In genomic region chr1:67883069-67883468, GRCh38 we compare ENCODE assay signal across 19 cellular contexts. TPM values are rescaled to one million over a fixed set of nuclear protein-coding genes. Genes with fewer than 3 reads are reported as not detected.
DNase-seq lines count a peak whose midpoint lies in the region; ATAC-seq and TF ChIP-seq lines count a peak whose summit lies in the region.
"Had no signal": no experiment of that assay in that cellular context is flagged by ENCODE, and none has a peak within 500 bp of the region (broad histone marks: within the 10 kb centered on the region; RNA-seq: fewer than 3 reads in every experiment).

No MANE protein-coding gene starts in this region.

- H3K4me3 ChIP-seq in breast epithelium (no peak overlapping the region), adipocyte (ENCODE audit: low read length) (no peak overlapping the region)
- H3K4me3 ChIP-seq: lung, neural progenitor cell, spleen, suprapubic skin had no signal

- H3K4me3 Mint-ChIP-seq in MCF 10A (ENCODE audit: unreplicated experiment), result no peak overlapping the region
- H3K4me3 Mint-ChIP-seq: activated T-cell treated with anti-CD3 and anti-CD28 coated beads, Interleukin-2, amount 50 U/mL, for 24 hours; endodermal cell; neural progenitor cell had no signal

- H3K9me3 Mint-ChIP-seq in MCF 10A (ENCODE audit: unreplicated experiment), result no peaks in the 10 kb centered on the region
- H3K9me3 Mint-ChIP-seq: activated T-cell treated with anti-CD3 and anti-CD28 coated beads, Interleukin-2, amount 50 U/mL, for 24 hours; endodermal cell; neural progenitor cell had no signal

- peak overlapping the region; percentile 13 for H3K27ac Mint-ChIP-seq in MCF 10A (ENCODE audit: low read depth, unreplicated experiment)
- H3K27ac Mint-ChIP-seq: activated T-cell treated with anti-CD3 and anti-CD28 coated beads, Interleukin-2, amount 50 U/mL, for 24 hours; endodermal cell; neural progenitor cell had no signal

- no peak overlapping the region for H3K27ac ChIP-seq in breast epithelium
- H3K27ac ChIP-seq in foreskin keratinocyte, result no peak overlapping the region
- H3K27ac ChIP-seq: neural progenitor cell, spleen, suprapubic skin had no signal

- intact Hi-C loops in MCF 10A (cut with micrococcal nuclease), result no loop called here
- intact Hi-C loops in breast epithelium (cut with DNase I; ENCODE audit: low total_unique reads), result no loop called here

- BruUV-seq in MCF 10A (replicated peaks; lab: Mats Ljungman, UMichigan), result no TSS peak

- peak; percentile 98 for ATAC-seq in foreskin keratinocyte
- no peak for ATAC-seq in GM19463 (IDR thresholded peaks at IDR 0.05; ENCODE audit: unreplicated experiment)
- ATAC-seq: activated CD4-positive, CD25-positive, alpha-beta regulatory T cell treated with anti-CD3 and anti-CD28 coated beads, Interleukin-2, amount 50 U/mL, for 24 hours had no signal

- H3K36me3 ChIP-seq in breast epithelium (no peaks in the 10 kb centered on the region), adipocyte (ENCODE audit: control insufficient read depth, insufficient read depth, low read length, severe bottlenecking) (no peaks in the 10 kb centered on the region)
- H3K36me3 ChIP-seq: neural progenitor cell, spleen, suprapubic skin had no signal

- H3K27me3 Mint-ChIP-seq in MCF 10A (ENCODE audit: insufficient read depth, unreplicated experiment), result no peaks in the 10 kb centered on the region

- TF ChIP-seq POLR2A in breast epithelium (IDR thresholded peaks at IDR 0.05), result no peak

- H3K36me3 Mint-ChIP-seq in MCF 10A (ENCODE audit: insufficient read depth, unreplicated experiment), result no peaks in the 10 kb centered on the region
- H3K36me3 Mint-ChIP-seq: neural progenitor cell had no signal

- no peak for TF ChIP-seq CTCF in MCF 10A (IDR thresholded peaks at IDR 0.05; ENCODE audit: unreplicated experiment)
- TF ChIP-seq CTCF in breast epithelium (IDR thresholded peaks at IDR 0.05), result no peak
- TF ChIP-seq CTCF in foreskin keratinocyte (conservative IDR thresholded peaks at IDR 0.05), result no peak

- CTCF ChIA-PET in MCF 10A (lab: Yijun Ruan, JAX), result no interaction called here

- H3K9ac ChIP-seq in adipocyte (ENCODE audit: low read length), result no peak overlapping the region
- H3K9ac ChIP-seq: neural progenitor cell had no signal

- peaks cover 29% of the 10 kb centered on the region for H3K4me1 Mint-ChIP-seq in MCF 10A (ENCODE audit: insufficient read depth, unreplicated experiment)
- H3K4me1 Mint-ChIP-seq: endodermal cell had no signal

- POLR2A ChIA-PET in MCF 10A (lab: Yijun Ruan, JAX), result no interaction called here

- H3K4me1 ChIP-seq in breast epithelium (no peaks in the 10 kb centered on the region), adipocyte (ENCODE audit: control insufficient read depth, insufficient read depth, low read length) (peaks cover 37% of the 10 kb centered on the region), foreskin keratinocyte (peaks cover 6% of the 10 kb centered on the region)
- H3K4me1 ChIP-seq: spleen, suprapubic skin had no signal

- H3K9me3 ChIP-seq in breast epithelium (no peaks in the 10 kb centered on the region), adipocyte (ENCODE audit: control insufficient read depth, low read length) (no peaks in the 10 kb centered on the region)
- H3K9me3 ChIP-seq: spleen, suprapubic skin had no signal

- H3K27me3 ChIP-seq in breast epithelium (no peaks in the 10 kb centered on the region), adipocyte (replicated peaks; ENCODE audit: control insufficient read depth, insufficient read depth, low read length) (no peaks in the 10 kb centered on the region), foreskin keratinocyte (no peaks in the 10 kb centered on the region)
- H3K27me3 ChIP-seq: neural progenitor cell, suprapubic skin had no signal

- DNase-seq in MCF 10A (ENCODE audit: unreplicated experiment), result peak; percentile 58
- no peak for DNase-seq in breast epithelium (ENCODE audit: low spot score in 2 of 2)
- DNase-seq in adipocyte (ENCODE audit: low read depth), result peak; percentile 52
- DNase-seq in foreskin keratinocyte, result peak; percentile 70 to 87
- DNase-seq in activated CD8-positive, alpha-beta memory T cell treated with anti-CD3 and anti-CD28 coated beads, Interleukin-2, amount 50 U/mL, for 4 hours, result no peak
- no peak for DNase-seq in HK-2 (ENCODE audit: unreplicated experiment)
- DNase-seq in NCI-H1092 treated with DMSO at 0.1 percent for 48 hours (lab: John Stamatoyannopoulos, UW), result no peak
- DNase-seq: 8988T; activated T-cell treated with anti-CD3 and anti-CD28 coated beads, Interleukin-2, amount 50 U/mL, for 24 hours; aorta; endodermal cell; Kasumi-1; NCI-H2081 treated with DMSO at 0.1 percent for 48 hours; spleen had no signal

RNA-seq across cellular contexts. Expression of gene GNG12, which starts 49.8 kb away (rescaled TPM):
- total RNA-seq in MCF 10A (2022) (117 and 135 TPM in 2 replicates), breast epithelium (100 to 1,000 TPM in 1 of 3 donors, 10 to 100 TPM in 2; 82.1 to 100 (median 87.5) TPM), foreskin keratinocyte (203 and 223 TPM in 2 replicates)
- polyA plus RNA-seq in foreskin keratinocyte, result 67.8 and 74.1 TPM in 2 replicates

Comparison
In these comparisons a context has a peak if more than half of its experiments do, and no peak if none do; other contexts are left out.
1. DNase-seq: peak in MCF 10A (single experiment), adipocyte (single experiment) and foreskin keratinocyte (2 of 2); none in breast epithelium (0 of 2), activated CD8-positive, alpha-beta memory T cell treated with anti-CD3 and anti-CD28 coated beads, Interleukin-2, amount 50 U/mL, for 4 hours (single experiment), HK-2 (single experiment) and NCI-H1092 treated with DMSO at 0.1 percent for 48 hours (single experiment).